Comparison of ENCODE assay signal across 20 cellular contexts in genomic region chr19:32067686-32068085, GRCh38.
"Had no signal": no experiment of that assay in that cellular context is flagged by ENCODE, and none has a peak within 500 bp of the region (broad histone marks: within the 10 kb centered on the region; RNA-seq: fewer than 3 reads in every experiment).

No MANE protein-coding gene starts in this region.

- H3K4me1 Mint-ChIP-seq: activated naive CD4-positive, alpha-beta T cell treated with anti-CD3 and anti-CD28 coated beads, Interleukin-2, amount 10 ng/mL, durations not matched to agents 7 days and 5 days; central memory CD8-positive, alpha-beta T cell had no signal

- H3K27me3 ChIP-seq: ascending aorta, colonic mucosa, thyroid gland had no signal

- H3K4me3 ChIP-seq: ascending aorta, colonic mucosa, heart left ventricle, lung, thyroid gland had no signal

- H3K9me3 Mint-ChIP-seq: activated naive CD4-positive, alpha-beta T cell treated with anti-CD3 and anti-CD28 coated beads, Interleukin-2, amount 10 ng/mL, durations not matched to agents 7 days and 5 days; central memory CD8-positive, alpha-beta T cell; mesothelial cell of epicardium; nephron had no signal

- H3K9me3 ChIP-seq: ascending aorta, colonic mucosa, heart left ventricle, thyroid gland had no signal

- H3K36me3 Mint-ChIP-seq: activated naive CD4-positive, alpha-beta T cell treated with anti-CD3 and anti-CD28 coated beads, Interleukin-2, amount 10 ng/mL, durations not matched to agents 7 days and 5 days; mesothelial cell of epicardium had no signal

- H3K27me3 Mint-ChIP-seq: central memory CD8-positive, alpha-beta T cell had no signal

- H3K36me3 ChIP-seq: ascending aorta, colonic mucosa, heart left ventricle, thyroid gland had no signal

- H3K4me3 Mint-ChIP-seq: activated naive CD4-positive, alpha-beta T cell treated with anti-CD3 and anti-CD28 coated beads, Interleukin-2, amount 10 ng/mL, durations not matched to agents 7 days and 5 days; central memory CD8-positive, alpha-beta T cell; mesothelial cell of epicardium; nephron had no signal

- ATAC-seq: heart left ventricle, left lobe of liver had no signal

- H3K27ac Mint-ChIP-seq: activated naive CD4-positive, alpha-beta T cell treated with anti-CD3 and anti-CD28 coated beads, Interleukin-2, amount 10 ng/mL, durations not matched to agents 7 days and 5 days; mesothelial cell of epicardium; progenitor cell of endocrine pancreas had no signal

- DNase-seq: activated CD4-positive, CD25-positive, alpha-beta regulatory T cell treated with anti-CD3 and anti-CD28 coated beads, Interleukin-2, amount 50 U/mL, for 72 hours; activated CD8-positive, alpha-beta memory T cell treated with anti-CD3 and anti-CD28 coated beads for 24 hours; activated CD8-positive, alpha-beta memory T cell treated with anti-CD3 and anti-CD28 coated beads, Interleukin-2, amount 50 U/mL, for 48 hours; activated effector memory CD4-positive, alpha-beta T cell treated with Interleukin-2 at 50 U/mL for 16 hours; activated naive CD4-positive, alpha-beta T cell treated with anti-CD3 and anti-CD28 coated beads, Interleukin-2, amount 10 ng/mL, durations not matched to agents 7 days and 5 days; activated T-cell treated with anti-CD3 and anti-CD28 coated beads, Interleukin-2, amount 50 U/mL, for 48 hours; colonic mucosa; heart left ventricle; stimulated activated CD4-positive, alpha-beta T cell treated with anti-CD3 and anti-CD28 coated beads, Interleukin-12 subunit alpha, Interleukin-12 subunit beta, amount 100 ng/mL, for 4 hours; stimulated activated CD4-positive, alpha-beta T cell treated with anti-CD3 and anti-CD28 coated beads, Interleukin-2, amount 100 ng/mL, for 24 hours; stimulated activated naive CD4-positive, alpha-beta T cell treated with Interleukin-2 at 50 U/mL for 16 hours; T1000; thyroid gland had no signal

- H3K27ac ChIP-seq: ascending aorta, colonic mucosa, heart left ventricle, thyroid gland had no signal

- H3K4me1 ChIP-seq: ascending aorta, colonic mucosa, heart left ventricle, thyroid gland had no signal
